Comparison of ENCODE assay signal across 1 cellular context in genomic region chr19:42075364-42075615, GRCh38.
TF ChIP-seq lines count a peak whose summit lies in the region.

No MANE protein-coding gene starts in this region.

TF ChIP-seq in HepG2, 621 proteins besides CTCF, POLR2A, EP300 and RAD21:
- TF ChIP-seq ZNF678 (CRISPR knock-in tag; IDR thresholded peaks at IDR 0.05) (no peak), KLF6 (CRISPR knock-in tag; IDR thresholded peaks at IDR 0.05) (no peak), ZNF746 (CRISPR knock-in tag; IDR thresholded peaks at IDR 0.05) (peak; percentile 46; the same call in 1 of the 2 replicates), ZFP90 (CRISPR knock-in tag; IDR thresholded peaks at IDR 0.05; ENCODE audit: borderline replicate concordance) (no peak), ZNF512 (CRISPR knock-in tag; IDR thresholded peaks at IDR 0.05) (peak; percentile 66; the same call in 1 of the 2 replicates), ZNF614 (CRISPR knock-in tag; IDR thresholded peaks at IDR 0.05; ENCODE audit: borderline replicate concordance) (no peak), ZNF280B (CRISPR knock-in tag; IDR thresholded peaks at IDR 0.05; ENCODE audit: borderline replicate concordance) (no peak), HMG20A (CRISPR knock-in tag; IDR thresholded peaks at IDR 0.05; ENCODE audit: borderline replicate concordance) (no peak), ZNF510 (CRISPR knock-in tag; IDR thresholded peaks at IDR 0.05; ENCODE audit: low read depth) (no peak), LCORL (IDR thresholded peaks at IDR 0.05) (0 out of 2 replicates have a peak, but pooled peaks have one; percentile 59), LCORL (CRISPR knock-in tag; IDR thresholded peaks at IDR 0.05) (no peak), NR1H2 (CRISPR knock-in tag; IDR thresholded peaks at IDR 0.05; ENCODE audit: borderline replicate concordance, low read depth) (no peak), NFRKB (IDR thresholded peaks at IDR 0.05) (no peak), SIX4 (CRISPR knock-in tag; IDR thresholded peaks at IDR 0.05) (no peak)
